ENCODE assay signal across 9 cellular contexts in genomic region chr13:33728271-33729037, GRCh38.
A peak's percentile ranks its signal among the peaks of the same experiment; 100 is the strongest.
DNase-seq lines count a peak whose midpoint lies in the region; ATAC-seq, FAIRE-seq and TF ChIP-seq lines count a peak whose summit lies in the region.
"Had no signal": no experiment of that assay in that cellular context is flagged by ENCODE, and none has a peak within 500 bp of the region (broad histone marks: within the 10 kb centered on the region; RNA-seq: fewer than 3 reads in every experiment).

No MANE protein-coding gene starts in this region.

- TF ChIP-seq POLR2A in GM12891 (IDR thresholded peaks at IDR 0.05; ENCODE audit: low read depth, low read length): no peak
- no peak for TF ChIP-seq POLR2A in vagina (IDR thresholded peaks at IDR 0.05)

- no peak overlapping the region for H4K5ac ChIP-seq in mesendoderm (ENCODE audit: low read length)

- no peaks in the 10 kb centered on the region for H4K20me1 ChIP-seq in KMS-11 (ENCODE audit: insufficient read depth)

- no peaks in the 10 kb centered on the region for H3K9me3 ChIP-seq in vagina

- DNase-seq in GM12891 (ENCODE audit: insufficient read length, low spot score) (no peak), hippocampal formation (lab: John Stamatoyannopoulos, UW) (no peak), occipital lobe (lab: John Stamatoyannopoulos, UW) (no peak), mesendoderm (no peak), vagina (ENCODE audit: extremely low spot score in 2 of 2) (no peak)

- peak overlapping the region; percentile 57; the same call in 1 of the 2 replicates for H3K27ac ChIP-seq in KMS-11
- H3K27ac ChIP-seq in mesendoderm (ENCODE audit: low read depth, low read length): no peak overlapping the region
- H3K27ac ChIP-seq in vagina: no peak overlapping the region

- H2BK5ac ChIP-seq in mesendoderm (ENCODE audit: low read length): no peak overlapping the region

- H3K4me1 ChIP-seq in KMS-11 (ENCODE audit: low read depth, poor library complexity, severe bottlenecking) (peaks cover 29% of the 10 kb centered on the region), mesendoderm (ENCODE audit: control insufficient read depth, low read depth, low read length) (no peaks in the 10 kb centered on the region), vagina (peaks cover 2% of the 10 kb centered on the region)

- peak; percentile 98 for FAIRE-seq in GM12891 (lab: Jason Lieb, UNC)
- FAIRE-seq: astrocyte had no signal

- no peak overlapping the region for H2BK120ac ChIP-seq in mesendoderm (ENCODE audit: low read depth, low read length)

- H2AFZ ChIP-seq in KMS-11 (ENCODE audit: low read depth): 0 out of 2 replicates have a peak overlapping the region, but pooled peaks have one; percentile 30

- no peak overlapping the region for H2AK5ac ChIP-seq in mesendoderm (ENCODE audit: low read length)

- peak overlapping the region; percentile 29; the same call in 1 of the 2 replicates for H3K4me2 ChIP-seq in KMS-11
- no peak overlapping the region for H3K4me2 ChIP-seq in mesendoderm (ENCODE audit: low read length)

- no peak overlapping the region for H3K56ac ChIP-seq in mesendoderm (ENCODE audit: low read length)

- no peak overlapping the region for H3K4ac ChIP-seq in mesendoderm (ENCODE audit: low read depth, low read length)

- no peak overlapping the region for H3K23ac ChIP-seq in mesendoderm (ENCODE audit: low read length)

- no peaks in the 10 kb centered on the region for H3K36me3 ChIP-seq in KMS-11 (ENCODE audit: insufficient read depth)
- no peaks in the 10 kb centered on the region for H3K36me3 ChIP-seq in mesendoderm (ENCODE audit: control insufficient read depth, insufficient read depth, low read length)
- no peaks in the 10 kb centered on the region for H3K36me3 ChIP-seq in vagina

- H3K27me3 ChIP-seq in KMS-11 (ENCODE audit: insufficient read depth, low read depth) (no peaks in the 10 kb centered on the region), mesendoderm (ENCODE audit: insufficient read depth, low read length, poor library complexity) (no peaks in the 10 kb centered on the region), vagina (no peaks in the 10 kb centered on the region)

- TF ChIP-seq CTCF in KMS-11 (conservative IDR thresholded peaks at IDR 0.05; ENCODE audit: low read depth, low read length) (no peak), vagina (IDR thresholded peaks at IDR 0.05) (no peak)

- intact Hi-C loops in vagina (cut with DNase I): loop anchor here (10.0 kb wide), 1 partner anchor 84 kb away; no protein-coding TSS in a partner anchor

- no peak overlapping the region for H4K8ac ChIP-seq in mesendoderm (ENCODE audit: low read depth, low read length)

- H3K4me3 ChIP-seq in KMS-11 (IDR thresholded peaks at IDR 0.05; ENCODE audit: insufficient read depth, low read depth, low read length) (no peak overlapping the region), mesendoderm (ENCODE audit: low read length) (no peak overlapping the region), vagina (no peak overlapping the region)

- H3K9ac ChIP-seq in KMS-11 (no peak overlapping the region), mesendoderm (ENCODE audit: low read length) (no peak overlapping the region)

- ATAC-seq in GM21717 (IDR thresholded peaks at IDR 0.05; ENCODE audit: unreplicated experiment) (peak; percentile 87), esophagus mucosa (peak; percentile 47)

- no peak overlapping the region for H2BK15ac ChIP-seq in mesendoderm (replicated peaks; ENCODE audit: low read depth)

- no peaks in the 10 kb centered on the region for H3K79me1 ChIP-seq in mesendoderm (ENCODE audit: low read length)

- H3K18ac ChIP-seq in mesendoderm (ENCODE audit: low read length): no peak overlapping the region

- no CpG with 5 or more reads among the region's 7 CpGs for WGBS in mesendoderm (ENCODE audit: extremely low coverage, insufficient coverage, low lambda C conversion rate)

- no peaks in the 10 kb centered on the region for H3K79me2 ChIP-seq in KMS-11 (ENCODE audit: insufficient read depth, low read depth)
- H3K79me2 ChIP-seq in mesendoderm (ENCODE audit: control insufficient read depth, insufficient read depth, low read length): no peaks in the 10 kb centered on the region

TF ChIP-seq in GM12891, 5 proteins besides CTCF, POLR2A, EP300 and RAD21:
- TF ChIP-seq POU2F2 (IDR thresholded peaks at IDR 0.05; ENCODE audit: low read depth, low read length) (peak; percentile 86), POLR2AphosphoS5 (IDR thresholded peaks at IDR 0.05; ENCODE audit: low read depth, low read length) (no peak), PAX5 (IDR thresholded peaks at IDR 0.05; ENCODE audit: insufficient read depth, low read length, severe bottlenecking) (no peak), SPI1 (IDR thresholded peaks at IDR 0.05; ENCODE audit: low read depth, low read length) (peak; percentile 100)
